ENCODE assay signal across 26 cellular contexts in genomic region chr22:40502919-40503318, GRCh38.
DNase-seq lines count a peak whose midpoint lies in the region; ATAC-seq and TF ChIP-seq lines count a peak whose summit lies in the region.
"Had no signal": no experiment of that assay in that cellular context is flagged by ENCODE, and none has a peak within 500 bp of the region (broad histone marks: within the 10 kb centered on the region; RNA-seq: fewer than 3 reads in every experiment).

No MANE protein-coding gene starts in this region.

- intact Hi-C loops in activated CD4-positive, alpha-beta T cell treated with anti-CD3 and anti-CD28 coated beads for 36 hours (cut with DNase I, micrococcal nuclease): no loop called here
- intact Hi-C loops in CD8-positive, alpha-beta T cell (cut with DNase I, micrococcal nuclease): no loop called here

- H3K9me3 ChIP-seq in CD8-positive, alpha-beta T cell (ENCODE audit: low read length): no peaks in the 10 kb centered on the region
- H3K9me3 ChIP-seq: esophagus muscularis mucosa, gastrocnemius medialis, neutrophil, transverse colon had no signal

- POLR2A ChIA-PET in activated CD4-positive, alpha-beta T cell treated with anti-CD3 and anti-CD28 coated beads for 36 hours (lab: Charles Lee): no interaction called here
- POLR2A ChIA-PET in CD8-positive, alpha-beta T cell (lab: Charles Lee): no interaction called here
- POLR2A ChIA-PET in naive thymus-derived CD8-positive, alpha-beta T cell (lab: Charles Lee): no interaction called here
- POLR2A ChIA-PET in HEK293T (lab: Yijun Ruan, JAX): no interaction called here

- no peaks in the 10 kb centered on the region for H3K9me3 Mint-ChIP-seq in activated CD4-positive, alpha-beta T cell treated with anti-CD3 and anti-CD28 coated beads for 36 hours (ENCODE audit: low read depth)
- no peaks in the 10 kb centered on the region for H3K9me3 Mint-ChIP-seq in CD8-positive, alpha-beta T cell
- no peaks in the 10 kb centered on the region for H3K9me3 Mint-ChIP-seq in activated T-helper 17 cell treated with anti-CD3 and anti-CD28 coated beads, Interleukin-2, amount 50 U/mL, for 72 hours
- H3K9me3 Mint-ChIP-seq in naive thymus-derived CD8-positive, alpha-beta T cell: no peaks in the 10 kb centered on the region
- H3K9me3 Mint-ChIP-seq: CD8-positive, alpha-beta memory T cell had no signal

- CTCF ChIA-PET in activated CD4-positive, alpha-beta T cell treated with anti-CD3 and anti-CD28 coated beads for 36 hours (lab: Charles Lee): interaction anchor here (0.8 to 1.3 kb wide), 2 partner anchors 10 to 143 kb away, joined by 3 to 4 read pairs; no protein-coding TSS in a partner anchor
- CTCF ChIA-PET in CD8-positive, alpha-beta T cell (lab: Charles Lee): interaction anchor here (1.3 to 1.8 kb wide), 2 partner anchors 22 to 66 kb away, joined by 4 to 6 read pairs; no protein-coding TSS in a partner anchor
- CTCF ChIA-PET in HEK293T (lab: Yijun Ruan, JAX): no interaction called here

- no peaks in the 10 kb centered on the region for H3K27me3 ChIP-seq in CD8-positive, alpha-beta T cell (ENCODE audit: insufficient read depth, low read length)
- H3K27me3 ChIP-seq: esophagus muscularis mucosa, gastrocnemius medialis, neutrophil, transverse colon had no signal

- DNase-seq in activated CD4-positive, alpha-beta T cell treated with anti-CD3 and anti-CD28 coated beads for 36 hours: no peak
- DNase-seq in activated CD4-positive, alpha-beta T cell treated with anti-CD3 and anti-CD28 coated beads, Interleukin-2, amount 50 U/mL, for 4 hours: no peak
- no peak for DNase-seq in CD8-positive, alpha-beta T cell
- DNase-seq in naive thymus-derived CD8-positive, alpha-beta T cell: no peak
- DNase-seq in SKM-1 (lab: John Stamatoyannopoulos, UW; ENCODE audit: unreplicated experiment) (no peak), HEK293T (ENCODE audit: extremely low spot score) (no peak)
- DNase-seq: activated CD4-positive, CD25-positive, alpha-beta regulatory T cell treated with anti-CD3 and anti-CD28 coated beads, Interleukin-2, amount 50 U/mL, for 72 hours; activated CD8-positive, alpha-beta memory T cell treated with anti-CD3 and anti-CD28 coated beads, Interleukin-2, amount 10 ng/mL, durations not matched to agents 7 days and 5 days; CD8-positive, alpha-beta memory T cell; DMS53; effector memory CD4-positive, alpha-beta T cell; gastrocnemius medialis; HCEC 1CT; hypothalamus; Karpas-422; NCI-H187 treated with DMSO at 0.1 percent for 48 hours; NCI-H69; small intestine; stimulated activated naive CD4-positive, alpha-beta T cell treated with Interleukin-2 at 50 U/mL for 16 hours; transverse colon had no signal

- H3K4me1 ChIP-seq in CD8-positive, alpha-beta T cell (ENCODE audit: insufficient read depth, low read length): no peaks in the 10 kb centered on the region

- peaks cover 6% of the 10 kb centered on the region for H3K36me3 Mint-ChIP-seq in activated CD4-positive, alpha-beta T cell treated with anti-CD3 and anti-CD28 coated beads for 36 hours (ENCODE audit: low read depth)
- peaks cover 6% of the 10 kb centered on the region for H3K36me3 Mint-ChIP-seq in CD8-positive, alpha-beta T cell
- H3K36me3 Mint-ChIP-seq in activated T-helper 17 cell treated with anti-CD3 and anti-CD28 coated beads, Interleukin-2, amount 50 U/mL, for 72 hours (ENCODE audit: low read depth): peaks cover 5% of the 10 kb centered on the region
- H3K36me3 Mint-ChIP-seq in naive thymus-derived CD8-positive, alpha-beta T cell: peaks cover 0 to 4% (median 3%) of the 10 kb centered on the region in 3 donors

- H3K4me3 Mint-ChIP-seq in activated CD4-positive, alpha-beta T cell treated with anti-CD3 and anti-CD28 coated beads for 36 hours: peak overlapping the region; percentile 15
- H3K4me3 Mint-ChIP-seq in CD8-positive, alpha-beta T cell: no peak overlapping the region
- no peak overlapping the region for H3K4me3 Mint-ChIP-seq in activated T-helper 17 cell treated with anti-CD3 and anti-CD28 coated beads, Interleukin-2, amount 50 U/mL, for 72 hours
- peak overlapping the region in 2 of 10 donors; percentile 33 to 37 for H3K4me3 Mint-ChIP-seq in naive thymus-derived CD8-positive, alpha-beta T cell
- H3K4me3 Mint-ChIP-seq: activated CD8-positive, alpha-beta memory T cell treated with anti-CD3 and anti-CD28 coated beads, Interleukin-2, amount 10 ng/mL, durations not matched to agents 7 days and 5 days; CD8-positive, alpha-beta memory T cell had no signal

- peak; percentile 79 for ATAC-seq in activated CD4-positive, alpha-beta T cell treated with anti-CD3 and anti-CD28 coated beads for 36 hours
- ATAC-seq in CD8-positive, alpha-beta T cell: peak; percentile 36
- peak; percentile 22 for ATAC-seq in activated T-helper 17 cell treated with anti-CD3 and anti-CD28 coated beads, Interleukin-2, amount 50 U/mL, for 72 hours (replicated peaks)
- peak; percentile 30 to 49 for ATAC-seq in naive thymus-derived CD8-positive, alpha-beta T cell
- no peak for ATAC-seq in HG02588 (IDR thresholded peaks at IDR 0.05; ENCODE audit: unreplicated experiment)
- ATAC-seq: activated CD8-positive, alpha-beta memory T cell treated with anti-CD3 and anti-CD28 coated beads, Interleukin-2, amount 10 ng/mL, durations not matched to agents 7 days and 5 days; gastrocnemius medialis; Right ventricle myocardium inferior had no signal

- peak overlapping the region; percentile 24 for H3K27ac Mint-ChIP-seq in activated CD4-positive, alpha-beta T cell treated with anti-CD3 and anti-CD28 coated beads for 36 hours
- H3K27ac Mint-ChIP-seq in CD8-positive, alpha-beta T cell: peak overlapping the region; percentile 81
- peak overlapping the region; percentile 82 for H3K27ac Mint-ChIP-seq in activated T-helper 17 cell treated with anti-CD3 and anti-CD28 coated beads, Interleukin-2, amount 50 U/mL, for 72 hours
- H3K27ac Mint-ChIP-seq in naive thymus-derived CD8-positive, alpha-beta T cell: peak overlapping the region in 9 of 10 donors; percentile 33 to 86 (median 74)
- H3K27ac Mint-ChIP-seq: activated CD8-positive, alpha-beta memory T cell treated with anti-CD3 and anti-CD28 coated beads, Interleukin-2, amount 10 ng/mL, durations not matched to agents 7 days and 5 days had no signal

- no peaks in the 10 kb centered on the region for H3K27me3 Mint-ChIP-seq in activated CD4-positive, alpha-beta T cell treated with anti-CD3 and anti-CD28 coated beads for 36 hours
- no peaks in the 10 kb centered on the region for H3K27me3 Mint-ChIP-seq in CD8-positive, alpha-beta T cell (ENCODE audit: low read depth)
- H3K27me3 Mint-ChIP-seq in activated T-helper 17 cell treated with anti-CD3 and anti-CD28 coated beads, Interleukin-2, amount 50 U/mL, for 72 hours: no peaks in the 10 kb centered on the region
- H3K27me3 Mint-ChIP-seq in naive thymus-derived CD8-positive, alpha-beta T cell: no peaks in the 10 kb centered on the region
- H3K27me3 Mint-ChIP-seq: activated CD8-positive, alpha-beta memory T cell treated with anti-CD3 and anti-CD28 coated beads, Interleukin-2, amount 10 ng/mL, durations not matched to agents 7 days and 5 days; CD8-positive, alpha-beta memory T cell had no signal

- H3K27ac ChIP-seq in CD8-positive, alpha-beta T cell (ENCODE audit: low read depth, low read length): no peak overlapping the region
- H3K27ac ChIP-seq: 22Rv1, esophagus muscularis mucosa, gastrocnemius medialis, neutrophil, transverse colon had no signal

- H3K4me1 Mint-ChIP-seq in activated CD4-positive, alpha-beta T cell treated with anti-CD3 and anti-CD28 coated beads for 36 hours: peaks cover 30% of the 10 kb centered on the region
- H3K4me1 Mint-ChIP-seq in CD8-positive, alpha-beta T cell (ENCODE audit: low read depth): peaks cover 17% of the 10 kb centered on the region
- H3K4me1 Mint-ChIP-seq in activated T-helper 17 cell treated with anti-CD3 and anti-CD28 coated beads, Interleukin-2, amount 50 U/mL, for 72 hours: peaks cover 23% of the 10 kb centered on the region
- H3K4me1 Mint-ChIP-seq in naive thymus-derived CD8-positive, alpha-beta T cell: peaks cover 11 to 33% (median 19%) of the 10 kb centered on the region in 4 donors

- H3K4me3 ChIP-seq in CD8-positive, alpha-beta T cell (ENCODE audit: low read depth, low read length): no peak overlapping the region
- H3K4me3 ChIP-seq: esophagus muscularis mucosa, gastrocnemius medialis, transverse colon had no signal

- TF ChIP-seq CTCF in CD8-positive, alpha-beta T cell (IDR thresholded peaks at IDR 0.05): no peak

- H3K36me3 ChIP-seq in CD8-positive, alpha-beta T cell (ENCODE audit: insufficient read depth, low read length): no peaks in the 10 kb centered on the region
- H3K36me3 ChIP-seq: esophagus muscularis mucosa, gastrocnemius medialis, neutrophil, transverse colon had no signal

TF ChIP-seq in HEK293T, 16 proteins besides CTCF, POLR2A, EP300 and RAD21:
- no peak for TF ChIP-seq ZNF384 (IDR thresholded peaks at IDR 0.05)
- TF ChIP-seq SUZ12 (IDR thresholded peaks at IDR 0.05): no peak
- no peak for TF ChIP-seq ELF4 (IDR thresholded peaks at IDR 0.05)
- no peak for TF ChIP-seq ARNT (IDR thresholded peaks at IDR 0.05)
- no peak for TF ChIP-seq NFRKB (IDR thresholded peaks at IDR 0.05)
- TF ChIP-seq HDGF (IDR thresholded peaks at IDR 0.05; ENCODE audit: borderline replicate concordance): no peak
- TF ChIP-seq PKNOX1 (IDR thresholded peaks at IDR 0.05): no peak
- TF ChIP-seq LEF1 (IDR thresholded peaks at IDR 0.05; ENCODE audit: borderline replicate concordance): no peak
- TF ChIP-seq FOXM1 (IDR thresholded peaks at IDR 0.05; ENCODE audit: borderline replicate concordance): no peak
- no peak for TF ChIP-seq TARDBP (IDR thresholded peaks at IDR 0.05)
- TF ChIP-seq SP1 (IDR thresholded peaks at IDR 0.05): no peak
- TF ChIP-seq BHLHE40 (IDR thresholded peaks at IDR 0.05; ENCODE audit: borderline replicate concordance): no peak
TF ChIP-seq in HEK293T: peak in this region for 0.

Comparison
In these comparisons a context has a peak if more than half of its experiments do, and no peak if none do; other contexts are left out.
1. H3K27ac Mint-ChIP-seq: peak in every context shown above with its lines; median percentile 82 in activated T-helper 17 cell treated with anti-CD3 and anti-CD28 coated beads, Interleukin-2, amount 50 U/mL, for 72 hours; 81 in CD8-positive, alpha-beta T cell; 74 in naive thymus-derived CD8-positive, alpha-beta T cell; 24 in activated CD4-positive, alpha-beta T cell treated with anti-CD3 and anti-CD28 coated beads for 36 hours.